ENCODE assay signal across 11 cellular contexts in the genomic region with DNA sequence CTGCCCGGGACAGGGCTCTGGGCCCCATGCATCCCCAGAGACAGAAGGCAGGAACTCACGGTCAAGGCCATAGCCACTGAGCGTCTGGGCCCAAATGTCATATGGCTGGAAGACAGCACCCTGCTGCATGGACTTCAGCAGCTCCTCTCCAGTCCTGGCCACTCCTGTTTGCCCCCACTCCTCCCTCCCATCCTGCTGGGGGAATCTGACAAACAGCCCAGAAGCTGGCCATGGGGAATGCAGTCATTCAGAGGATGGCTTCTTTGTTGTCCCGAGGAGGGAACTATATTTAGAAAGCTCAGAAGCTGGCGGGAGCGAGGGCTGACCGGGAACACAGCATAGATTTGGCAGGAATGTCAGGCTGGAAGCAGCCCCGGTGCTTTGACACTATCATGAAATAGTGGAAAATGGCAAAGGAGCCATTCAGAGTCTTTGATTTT. TPM values are rescaled to one million over a fixed set of nuclear protein-coding genes. Genes with fewer than 3 reads are reported as not detected.
DNase-seq lines count a peak whose midpoint lies in the region; ATAC-seq and TF ChIP-seq lines count a peak whose summit lies in the region.
"Had no signal": no experiment of that assay in that cellular context is flagged by ENCODE, and none has a peak within 500 bp of the region (broad histone marks: within the 10 kb centered on the region; RNA-seq: fewer than 3 reads in every experiment).

No MANE protein-coding gene starts in this region.

- DNase-seq in BJ (ENCODE audit: low read depth) (peak; percentile 65), cerebellar cortex (ENCODE audit: low spot score) (peak; percentile 98), hippocampal formation (lab: John Stamatoyannopoulos, UW) (peak; percentile 82 to 89), putamen (ENCODE audit: low spot score) (peak; percentile 81)
- DNase-seq in stimulated activated naive B cell treated with anti-CD40 and anti-IgM and Interleukin-4, amounts not matched to agents 10 μg/mL and 1 μg/mL and 100 μg/mL, for 72 hours = no peak
- DNase-seq in effector CD8-positive, alpha-beta T cell (lab: John Stamatoyannopoulos, UW) = no peak
- DNase-seq: activated B cell treated with CpG ODN at 0.5 μM for 24 hours, NCI-H2227 treated with DMSO at 0.1 percent for 48 hours had no signal

- H3K4me1 Mint-ChIP-seq in stimulated activated naive B cell treated with anti-CD40 and anti-IgM and Interleukin-4, amounts not matched to agents 10 μg/mL and 1 μg/mL and 100 μg/mL, for 72 hours = peaks cover 0 to 3% of the 10 kb centered on the region in 2 donors
- H3K4me1 Mint-ChIP-seq: activated B cell treated with CpG ODN at 0.5 μM for 24 hours had no signal

- peaks cover 1% of the 10 kb centered on the region; the same call in 1 of the 2 replicates for H3K36me3 ChIP-seq in BJ (ENCODE audit: control insufficient read depth, insufficient read depth, low read length)

- no peak overlapping the region for H3K4me3 ChIP-seq in BJ (ENCODE audit: low read depth, low read length)

- H3K27me3 Mint-ChIP-seq in stimulated activated naive B cell treated with anti-CD40 and anti-IgM and Interleukin-4, amounts not matched to agents 10 μg/mL and 1 μg/mL and 100 μg/mL, for 72 hours = no peaks in the 10 kb centered on the region

- no peak for TF ChIP-seq CTCF in BJ (IDR thresholded peaks at IDR 0.05; ENCODE audit: insufficient read depth, low read depth, low read length)

- no peak overlapping the region for H3K27ac Mint-ChIP-seq in stimulated activated naive B cell treated with anti-CD40 and anti-IgM and Interleukin-4, amounts not matched to agents 10 μg/mL and 1 μg/mL and 100 μg/mL, for 72 hours
- H3K27ac Mint-ChIP-seq: activated B cell treated with CpG ODN at 0.5 μM for 24 hours; stimulated activated memory B cell treated with anti-CD40 and anti-IgM and Interleukin-4, amounts not matched to agents 10 μg/mL and 1 μg/mL and 100 μg/mL, for 72 hours had no signal

- POLR2A ChIA-PET in BJ (lab: Charles Lee) = interaction anchor here (0.7 kb wide), 1 partner anchor 10 kb away, joined by 3 read pairs; no protein-coding TSS in a partner anchor

- peaks cover 2 to 5% of the 10 kb centered on the region in 2 donors for H3K9me3 Mint-ChIP-seq in stimulated activated naive B cell treated with anti-CD40 and anti-IgM and Interleukin-4, amounts not matched to agents 10 μg/mL and 1 μg/mL and 100 μg/mL, for 72 hours
- H3K9me3 Mint-ChIP-seq: activated B cell treated with CpG ODN at 0.5 μM for 24 hours had no signal

- no peaks in the 10 kb centered on the region for H3K27me3 ChIP-seq in BJ (ENCODE audit: control insufficient read depth, insufficient read depth, low read length)

- no peak for ATAC-seq in stimulated activated naive B cell treated with anti-CD40 and anti-IgM and Interleukin-4, amounts not matched to agents 10 μg/mL and 1 μg/mL and 100 μg/mL, for 72 hours (replicated peaks)
- ATAC-seq in GM21515 (IDR thresholded peaks at IDR 0.05; ENCODE audit: unreplicated experiment) = no peak
- ATAC-seq in GM21360 (IDR thresholded peaks at IDR 0.05; ENCODE audit: unreplicated experiment) = no peak
- ATAC-seq: stimulated activated memory B cell treated with anti-CD40 and anti-IgM and Interleukin-4, amounts not matched to agents 10 μg/mL and 1 μg/mL and 100 μg/mL, for 72 hours had no signal

- H3K36me3 Mint-ChIP-seq in stimulated activated naive B cell treated with anti-CD40 and anti-IgM and Interleukin-4, amounts not matched to agents 10 μg/mL and 1 μg/mL and 100 μg/mL, for 72 hours = peaks cover 0 to 1% of the 10 kb centered on the region in 2 donors
- H3K36me3 Mint-ChIP-seq: stimulated activated memory B cell treated with anti-CD40 and anti-IgM and Interleukin-4, amounts not matched to agents 10 μg/mL and 1 μg/mL and 100 μg/mL, for 72 hours had no signal

- no peak overlapping the region for H3K4me3 Mint-ChIP-seq in stimulated activated naive B cell treated with anti-CD40 and anti-IgM and Interleukin-4, amounts not matched to agents 10 μg/mL and 1 μg/mL and 100 μg/mL, for 72 hours
- H3K4me3 Mint-ChIP-seq: activated B cell treated with CpG ODN at 0.5 μM for 24 hours; stimulated activated memory B cell treated with anti-CD40 and anti-IgM and Interleukin-4, amounts not matched to agents 10 μg/mL and 1 μg/mL and 100 μg/mL, for 72 hours had no signal

- CTCF ChIA-PET in BJ (lab: Yijun Ruan, JAX) = interaction anchor here (1.2 to 2.6 kb wide), 5 partner anchors 43 to 186 kb away, joined by 3 to 10 read pairs (median 4); no protein-coding TSS in a partner anchor

RNA-seq across cellular contexts. Expression of gene DKK3, which starts 35.0 kb away (rescaled TPM):
- polyA plus RNA-seq in BJ (2011; rRNA removed) = 1,093 and 1,276 TPM in 2 replicates
- polyA minus RNA-seq in BJ (2011; rRNA and poly(A)+ RNA removed) = 248 and 273 TPM in 2 replicates

Comparison
In these comparisons a context has a peak if more than half of its experiments do, and no peak if none do; other contexts are left out.
1. DNase-seq: peak in BJ (single experiment), cerebellar cortex (single experiment), hippocampal formation (2 of 2) and putamen (single experiment); none in stimulated activated naive B cell treated with anti-CD40 and anti-IgM and Interleukin-4, amounts not matched to agents 10 μg/mL and 1 μg/mL and 100 μg/mL, for 72 hours (single experiment) and effector CD8-positive, alpha-beta T cell (single experiment).